In genomic region chr3:33440578-33441321, GRCh38 we compare ENCODE assay signal across 8 cellular contexts. TPM values are rescaled to one million over a fixed set of nuclear protein-coding genes. Genes with fewer than 3 reads are reported as not detected.
DNase-seq lines count a peak whose midpoint lies in the region; ATAC-seq, FAIRE-seq and TF ChIP-seq lines count a peak whose summit lies in the region.

No MANE protein-coding gene starts in this region.

- peak overlapping the region; percentile 71 for H3K4me3 ChIP-seq in PC-9
- peak overlapping the region; percentile 87 to 94 for H3K4me3 ChIP-seq in gastroesophageal sphincter
- H3K4me3 ChIP-seq in upper lobe of right lung, result peak overlapping the region; percentile 92

- FAIRE-seq in G401.6 (lab: Jason Lieb, UNC), result peak; percentile 99

- BruUV-seq in PC-9 (replicated peaks; lab: Mats Ljungman, UMichigan), result no TSS peak

- H3K27me3 Mint-ChIP-seq in activated naive CD4-positive, alpha-beta T cell treated with anti-CD3 and anti-CD28 coated beads, Interleukin-2, amount 10 ng/mL, durations not matched to agents 7 days and 5 days, result no peaks in the 10 kb centered on the region

- intact Hi-C loops in PC-9 (cut with micrococcal nuclease; ENCODE audit: unreplicated experiment) (loop anchor here (2.0 to 10.0 kb wide), 4 partner anchors 138 to 357 kb away; partner anchors contain the start of genes CLASP2, CRTAP and PDCD6IP), upper lobe of right lung (cut with DNase I) (no loop called here)

- H3K4me3 Mint-ChIP-seq in activated naive CD4-positive, alpha-beta T cell treated with anti-CD3 and anti-CD28 coated beads, Interleukin-2, amount 10 ng/mL, durations not matched to agents 7 days and 5 days, result peak overlapping the region; percentile 98

- H3K79me2 ChIP-seq in PC-9 (ENCODE audit: low read depth), result peaks cover 40% of the 10 kb centered on the region

- H3K27ac Mint-ChIP-seq in activated naive CD4-positive, alpha-beta T cell treated with anti-CD3 and anti-CD28 coated beads, Interleukin-2, amount 10 ng/mL, durations not matched to agents 7 days and 5 days, result peak overlapping the region; percentile 100

- WGBS in gastroesophageal sphincter (ENCODE audit: low coverage in 1 of 2), 2 donors, result 0% methylated on average over 7 to 12 of the region's 36 CpGs

- H2AFZ ChIP-seq in PC-9, result peak overlapping the region; percentile 88

- peak; percentile 72 to 80 for TF ChIP-seq POLR2A in gastroesophageal sphincter (IDR thresholded peaks at IDR 0.05)

- TF ChIP-seq EP300 in gastroesophageal sphincter (IDR thresholded peaks at IDR 0.05), result no peak

- no peaks in the 10 kb centered on the region for H3K36me3 ChIP-seq in PC-9 (ENCODE audit: low read depth)
- no peaks in the 10 kb centered on the region for H3K36me3 ChIP-seq in gastroesophageal sphincter
- no peaks in the 10 kb centered on the region for H3K36me3 ChIP-seq in upper lobe of right lung

- no peaks in the 10 kb centered on the region for H3K27me3 ChIP-seq in PC-9 (ENCODE audit: insufficient read depth, low read depth)
- no peaks in the 10 kb centered on the region for H3K27me3 ChIP-seq in gastroesophageal sphincter
- H3K27me3 ChIP-seq in upper lobe of right lung, result no peaks in the 10 kb centered on the region

- TF ChIP-seq CTCF in PC-9 (conservative IDR thresholded peaks at IDR 0.05) (no peak), gastroesophageal sphincter (IDR thresholded peaks at IDR 0.05) (peak in 1 of 4 experiments; percentile 7), upper lobe of right lung (IDR thresholded peaks at IDR 0.05) (no peak)

- DNase-seq in KG1 (lab: John Stamatoyannopoulos, UW) (peak; percentile 100), PC-9 (peak in 1 of 2 experiments; percentile 97), non-pigmented ciliary epithelial cell (ENCODE audit: low read depth) (peak; percentile 100), upper lobe of right lung (peak; percentile 82)
- peak; percentile 99 for DNase-seq in activated naive CD4-positive, alpha-beta T cell treated with anti-CD3 and anti-CD28 coated beads, Interleukin-2, amount 10 ng/mL, durations not matched to agents 7 days and 5 days

- no peaks in the 10 kb centered on the region for H3K9me2 ChIP-seq in PC-9 (ENCODE audit: insufficient read depth)

- H3K4me1 ChIP-seq in PC-9 (replicated peaks; ENCODE audit: insufficient read depth) (peaks cover 17% of the 10 kb centered on the region), gastroesophageal sphincter (peaks cover 3 to 45% (median 22%) of the 10 kb centered on the region in 3 donors), upper lobe of right lung (peaks cover 34% of the 10 kb centered on the region)

- no peaks in the 10 kb centered on the region for H3K9me3 Mint-ChIP-seq in activated naive CD4-positive, alpha-beta T cell treated with anti-CD3 and anti-CD28 coated beads, Interleukin-2, amount 10 ng/mL, durations not matched to agents 7 days and 5 days

- H3K36me3 Mint-ChIP-seq in activated naive CD4-positive, alpha-beta T cell treated with anti-CD3 and anti-CD28 coated beads, Interleukin-2, amount 10 ng/mL, durations not matched to agents 7 days and 5 days, result peaks cover 11% of the 10 kb centered on the region

- H3F3A ChIP-seq in PC-9 (ENCODE audit: insufficient read depth, low read depth), result peaks cover 23% of the 10 kb centered on the region; the same call in 1 of the 2 replicates

- CTCF ChIA-PET in PC-9 (lab: Charles Lee), result interaction anchor here (0.6 to 1.4 kb wide), 5 partner anchors 68 to 1527 kb away, joined by 4 to 11 read pairs (median 4); no protein-coding TSS in a partner anchor
- CTCF ChIA-PET in activated naive CD4-positive, alpha-beta T cell treated with anti-CD3 and anti-CD28 coated beads, Interleukin-2, amount 10 ng/mL, durations not matched to agents 7 days and 5 days (lab: Charles Lee), result interaction anchor here (0.6 kb wide), 1 partner anchor 491 kb away, joined by 4 read pairs; no protein-coding TSS in a partner anchor

- H3K27ac ChIP-seq in PC-9 (peak overlapping the region; percentile 88), gastroesophageal sphincter (peak overlapping the region; percentile 96 to 99 (median 98)), upper lobe of right lung (peak overlapping the region; percentile 97)

- H3K4me2 ChIP-seq in PC-9, result peak overlapping the region; percentile 77

- POLR2A ChIA-PET in PC-9 (lab: Charles Lee; ENCODE audit: unreplicated experiment), result interaction anchor here (0.5 to 0.7 kb wide), 6 partner anchors 9 to 405 kb away, joined by 4 to 9 read pairs (median 4); no protein-coding TSS in a partner anchor

- H3K9me3 ChIP-seq in PC-9 (ENCODE audit: insufficient read depth, low read depth), result no peaks in the 10 kb centered on the region
- H3K9me3 ChIP-seq in gastroesophageal sphincter, result no peaks in the 10 kb centered on the region
- no peaks in the 10 kb centered on the region for H3K9me3 ChIP-seq in upper lobe of right lung

- peaks cover 48% of the 10 kb centered on the region for H3K4me1 Mint-ChIP-seq in activated naive CD4-positive, alpha-beta T cell treated with anti-CD3 and anti-CD28 coated beads, Interleukin-2, amount 10 ng/mL, durations not matched to agents 7 days and 5 days

- ATAC-seq in GM21737 (IDR thresholded peaks at IDR 0.05; ENCODE audit: unreplicated experiment), result peak; percentile 86
- ATAC-seq in gastroesophageal sphincter, result peak; percentile 82
- ATAC-seq in upper lobe of right lung, result peak; percentile 72

- peaks cover 12% of the 10 kb centered on the region; the same call in 1 of the 2 replicates for H4K20me1 ChIP-seq in PC-9 (ENCODE audit: insufficient read depth)

RNA-seq across cellular contexts. Expression of gene UBP1, which starts 0.5 kb away (rescaled TPM):
- 47.9 and 50.4 TPM in 2 replicates for total RNA-seq in PC-9 (2021)
- total RNA-seq in gastroesophageal sphincter, result 10 to 100 TPM; 73.6 to 95.2 (median 80.6) TPM
- total RNA-seq in upper lobe of right lung, result 62.9 TPM
